Comparison of ENCODE assay signal across 1 cellular context in the genomic region with DNA sequence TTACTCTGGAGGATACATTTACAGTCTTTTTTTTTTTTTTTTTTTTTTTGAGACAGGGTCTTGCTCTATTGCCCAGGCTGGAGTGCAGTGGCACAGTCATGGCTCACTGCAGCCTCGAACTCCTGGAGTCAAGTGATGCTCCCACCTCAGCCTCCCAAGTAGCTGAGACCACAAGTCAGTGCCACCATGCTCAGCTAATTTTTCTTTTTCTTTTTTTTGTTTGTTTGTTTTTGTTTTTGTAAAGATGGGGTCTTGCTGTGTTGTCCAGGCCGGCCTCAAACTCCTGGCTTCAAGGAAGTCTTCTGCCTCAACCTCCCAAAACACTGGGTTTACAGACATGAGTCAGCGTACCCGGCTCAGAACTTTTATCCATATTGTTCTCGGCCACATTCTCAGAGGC.
TF ChIP-seq lines count a peak whose summit lies in the region.

No MANE protein-coding gene starts in this region.

TF ChIP-seq in HEK293, 187 proteins besides CTCF, POLR2A, EP300 and RAD21:
- no peak for TF ChIP-seq ZBTB6 (tag by site-specific recombination; IDR thresholded peaks at IDR 0.05)
- TF ChIP-seq, protein P1, sequence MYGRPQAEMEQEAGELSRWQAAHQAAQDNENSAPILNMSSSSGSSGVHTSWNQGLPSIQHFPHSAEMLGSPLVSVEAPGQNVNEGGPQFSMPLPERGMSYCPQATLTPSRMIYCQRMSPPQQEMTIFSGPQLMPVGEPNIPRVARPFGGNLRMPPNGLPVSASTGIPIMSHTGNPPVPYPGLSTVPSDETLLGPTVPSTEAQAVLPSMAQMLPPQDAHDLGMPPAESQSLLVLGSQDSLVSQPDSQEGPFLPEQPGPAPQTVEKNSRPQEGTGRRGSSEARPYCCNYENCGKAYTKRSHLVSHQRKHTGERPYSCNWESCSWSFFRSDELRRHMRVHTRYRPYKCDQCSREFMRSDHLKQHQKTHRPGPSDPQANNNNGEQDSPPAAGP (tag by site-specific recombination; IDR thresholded peaks at IDR 0.05): no peak
- TF ChIP-seq ZNF623 (tag by site-specific recombination; IDR thresholded peaks at IDR 0.05): no peak
- no peak for TF ChIP-seq ZNF335 (tag by site-specific recombination; conservative IDR thresholded peaks at IDR 0.05)
- peak; percentile 88; the same call in 1 of the 2 replicates for TF ChIP-seq ZNF121 (tag by site-specific recombination; IDR thresholded peaks at IDR 0.05)
